ENCODE assay signal across 27 cellular contexts in genomic region chr2:104262714-104263113, GRCh38.
DNase-seq lines count a peak whose midpoint lies in the region; TF ChIP-seq lines count a peak whose summit lies in the region.
"Had no signal": no experiment of that assay in that cellular context is flagged by ENCODE, and none has a peak within 500 bp of the region (broad histone marks: within the 10 kb centered on the region; RNA-seq: fewer than 3 reads in every experiment).

No MANE protein-coding gene starts in this region.

- no peak overlapping the region for H3K27ac ChIP-seq in HEK293 (ENCODE audit: extremely low read depth, low read depth, low read length)
- H3K27ac ChIP-seq: 22Rv1; A549; BLaER1; BLaER1 treated with 17β-estradiol and CSF1 and Interleukin-3, amounts not matched to agents 10 nM and 100 nM; C4-2B had no signal

- CTCF ChIA-PET in HEK293 (lab: Yijun Ruan, JAX), result no interaction called here

- TF ChIP-seq CTCF in HEK293 (tag by site-specific recombination; IDR thresholded peaks at IDR 0.05), result no peak

- POLR2A ChIA-PET in HEK293 (lab: Yijun Ruan, JAX), result no interaction called here

- H3K9me3 ChIP-seq in HEK293 (ENCODE audit: control insufficient read depth, insufficient read depth, low read depth, low read length), result no peaks in the 10 kb centered on the region
- H3K9me3 ChIP-seq: BE2C had no signal

- H3K4me1 ChIP-seq in HEK293 (ENCODE audit: control insufficient read depth, insufficient read depth, low read length), result no peaks in the 10 kb centered on the region
- H3K4me1 ChIP-seq: A549; BE2C; BLaER1; BLaER1 treated with 17β-estradiol and CSF1 and Interleukin-3, amounts not matched to agents 10 nM and 100 nM; Caco-2 had no signal

- H3K4me3 ChIP-seq in HEK293 (ENCODE audit: low read depth, low read length), result no peak overlapping the region
- H3K4me3 ChIP-seq: A549; BLaER1; BLaER1 treated with 17β-estradiol and CSF1 and Interleukin-3, amounts not matched to agents 10 nM and 100 nM had no signal

- H3K36me3 ChIP-seq in HEK293 (ENCODE audit: control insufficient read depth in 2 of 2, insufficient read depth in 1 of 2, low read length in 2 of 2), result no peaks in the 10 kb centered on the region
- H3K36me3 ChIP-seq: BE2C; BLaER1; BLaER1 treated with 17β-estradiol and CSF1 and Interleukin-3, amounts not matched to agents 10 nM and 100 nM had no signal

- no peak for DNase-seq in dermis blood vessel endothelial cell
- DNase-seq: 8988T; ACHN; AML-193; BE2C; C1 segment of cervical spinal cord; Caco-2; Calu3; CD4-positive, alpha-beta memory T cell; CD4-positive, alpha-beta T cell; CD4-positive, CD25-positive, alpha-beta regulatory T cell; CD8-positive, alpha-beta memory T cell; CD8-positive, alpha-beta T cell; COR-L47; DMS 273 treated with DMSO at 0.1 percent for 48 hours; DMS153; DMS53; DMS79; DMS79 treated with DMSO at 0.1 percent for 48 hours; DND-41; EL had no signal

TF ChIP-seq in HEK293, 187 proteins besides CTCF, POLR2A, EP300 and RAD21:
- peak; percentile 84 for TF ChIP-seq TRIM28 (IDR thresholded peaks at IDR 0.05; ENCODE audit: borderline replicate concordance, low read length)
- peak; percentile 89 for TF ChIP-seq SETDB1 (IDR thresholded peaks at IDR 0.05; ENCODE audit: insufficient read length, low read length)
- peak; percentile 97 for TF ChIP-seq ZNF791 (tag by site-specific recombination; IDR thresholded peaks at IDR 0.05)
- TF ChIP-seq ZNF280C (tag by site-specific recombination; IDR thresholded peaks at IDR 0.05), result no peak
- no peak for TF ChIP-seq SP7 (tag by site-specific recombination; IDR thresholded peaks at IDR 0.05)
